In the genomic region with DNA sequence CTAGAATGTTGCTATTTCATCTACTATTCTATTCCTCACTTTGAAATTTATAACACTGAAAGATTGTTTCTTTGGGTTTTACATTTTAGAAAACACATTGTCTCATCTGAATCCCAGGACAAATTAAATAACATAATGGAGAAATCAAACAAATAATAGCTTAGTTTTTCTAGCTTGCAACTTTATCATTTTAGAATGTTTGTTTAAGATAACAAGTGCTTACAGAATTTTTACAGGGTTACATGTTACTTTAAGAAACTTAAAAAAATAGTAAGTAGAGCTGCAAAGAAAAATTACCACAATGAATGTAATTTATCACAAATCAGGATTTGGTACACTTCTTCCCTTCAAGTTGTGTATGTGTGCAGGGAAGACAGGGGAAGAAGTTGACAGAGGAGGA, we compare ENCODE assay signal across 2 cellular contexts.
TF ChIP-seq lines count a peak whose summit lies in the region.

No MANE protein-coding gene starts in this region.

TF ChIP-seq in SK-N-SH, 30 proteins besides CTCF, POLR2A, EP300 and RAD21:
- TF ChIP-seq, protein P1, sequence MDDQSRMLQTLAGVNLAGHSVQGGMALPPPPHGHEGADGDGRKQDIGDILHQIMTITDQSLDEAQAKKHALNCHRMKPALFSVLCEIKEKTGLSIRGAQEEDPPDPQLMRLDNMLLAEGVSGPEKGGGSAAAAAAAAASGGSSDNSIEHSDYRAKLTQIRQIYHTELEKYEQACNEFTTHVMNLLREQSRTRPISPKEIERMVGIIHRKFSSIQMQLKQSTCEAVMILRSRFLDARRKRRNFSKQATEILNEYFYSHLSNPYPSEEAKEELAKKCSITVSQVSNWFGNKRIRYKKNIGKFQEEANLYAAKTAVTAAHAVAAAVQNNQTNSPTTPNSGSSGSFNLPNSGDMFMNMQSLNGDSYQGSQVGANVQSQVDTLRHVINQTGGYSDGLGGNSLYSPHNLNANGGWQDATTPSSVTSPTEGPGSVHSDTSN (IDR thresholded peaks at IDR 0.05): no peak
- no peak for TF ChIP-seq GABPA (IDR thresholded peaks at IDR 0.05; ENCODE audit: low read depth)
- no peak for TF ChIP-seq NRF1 (IDR thresholded peaks at IDR 0.05; ENCODE audit: low read depth, low read length)
- TF ChIP-seq CHD2 (IDR thresholded peaks at IDR 0.05; ENCODE audit: low read length, partially characterized antibody): no peak
- TF ChIP-seq POLR2AphosphoS5 (IDR thresholded peaks at IDR 0.05; ENCODE audit: low read depth, low read length): no peak
- TF ChIP-seq TAF1 (IDR thresholded peaks at IDR 0.05; ENCODE audit: borderline replicate concordance, low read depth, low read length): no peak

TF ChIP-seq in SK-N-SH treated with all-trans-retinoic acid at 6 μM for 48 hours, 23 proteins besides CTCF, POLR2A, EP300 and RAD21 (continued from another document):
- TF ChIP-seq, protein P2, sequence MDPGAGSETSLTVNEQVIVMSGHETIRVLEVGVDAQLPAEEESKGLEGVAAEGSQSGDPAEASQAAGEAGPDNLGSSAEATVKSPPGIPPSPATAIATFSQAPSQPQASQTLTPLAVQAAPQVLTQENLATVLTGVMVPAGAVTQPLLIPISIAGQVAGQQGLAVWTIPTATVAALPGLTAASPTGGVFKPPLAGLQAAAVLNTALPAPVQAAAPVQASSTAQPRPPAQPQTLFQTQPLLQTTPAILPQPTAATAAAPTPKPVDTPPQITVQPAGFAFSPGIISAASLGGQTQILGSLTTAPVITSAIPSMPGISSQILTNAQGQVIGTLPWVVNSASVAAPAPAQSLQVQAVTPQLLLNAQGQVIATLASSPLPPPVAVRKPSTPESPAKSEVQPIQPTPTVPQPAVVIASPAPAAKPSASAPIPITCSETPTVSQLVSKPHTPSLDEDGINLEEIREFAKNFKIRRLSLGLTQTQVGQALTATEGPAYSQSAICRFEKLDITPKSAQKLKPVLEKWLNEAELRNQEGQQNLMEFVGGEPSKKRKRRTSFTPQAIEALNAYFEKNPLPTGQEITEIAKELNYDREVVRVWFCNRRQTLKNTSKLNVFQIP (CRISPR knock-in tag; IDR thresholded peaks at IDR 0.05; ENCODE audit: borderline replicate concordance, low read depth): no peak
- TF ChIP-seq CSDC2 (CRISPR knock-in tag; IDR thresholded peaks at IDR 0.05) (no peak), ZFP3 (CRISPR knock-in tag; IDR thresholded peaks at IDR 0.05) (no peak), ZNF70 (CRISPR knock-in tag; IDR thresholded peaks at IDR 0.05) (no peak)
